7 cellular contexts compared by ENCODE assay signal in the genomic region with DNA sequence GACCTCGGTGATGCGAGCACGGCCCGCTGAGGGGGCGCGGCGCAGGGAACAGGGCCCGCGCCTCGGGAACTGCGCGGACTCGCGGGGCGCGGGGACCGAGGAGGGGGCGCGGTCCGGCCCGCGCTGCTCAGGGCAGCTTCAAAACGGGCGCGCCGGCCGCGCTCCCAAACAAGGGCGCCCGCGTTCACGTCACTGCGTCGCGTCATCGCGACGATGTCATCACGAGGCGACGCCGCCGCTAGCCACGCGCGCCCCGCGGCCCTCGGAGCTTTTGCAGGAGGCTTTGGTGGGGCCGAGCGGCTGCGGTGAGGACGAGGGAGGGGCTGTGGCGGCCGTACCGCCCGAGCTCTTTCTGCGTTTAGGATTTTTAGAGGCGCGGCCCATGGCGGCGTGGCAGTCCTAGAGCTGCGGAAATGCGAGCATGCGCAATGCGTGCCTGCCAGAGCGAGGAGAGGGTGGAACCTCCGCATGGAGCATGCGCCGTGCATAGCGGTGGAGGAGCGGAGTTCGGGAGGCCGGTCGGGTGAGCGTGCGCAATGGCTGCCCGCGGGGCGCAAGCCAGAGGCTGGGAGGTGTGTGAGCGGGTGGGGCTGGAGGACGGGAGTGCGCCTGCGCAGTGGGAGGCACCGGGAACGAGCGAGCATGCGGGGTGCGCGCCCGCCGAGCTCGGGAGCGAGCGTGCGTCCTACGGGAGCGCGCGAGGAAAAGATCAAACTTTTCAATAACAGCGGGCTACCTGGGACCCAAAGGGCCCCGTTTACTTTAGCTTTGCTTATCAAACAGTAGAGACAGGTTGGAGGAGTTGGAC. TPM values are rescaled to one million over a fixed set of nuclear protein-coding genes. Genes with fewer than 3 reads are reported as not detected.
A peak's percentile ranks its signal among the peaks of the same experiment; 100 is the strongest.
DNase-seq lines count a peak whose midpoint lies in the region; ATAC-seq and TF ChIP-seq lines count a peak whose summit lies in the region.

A gene with protein sequence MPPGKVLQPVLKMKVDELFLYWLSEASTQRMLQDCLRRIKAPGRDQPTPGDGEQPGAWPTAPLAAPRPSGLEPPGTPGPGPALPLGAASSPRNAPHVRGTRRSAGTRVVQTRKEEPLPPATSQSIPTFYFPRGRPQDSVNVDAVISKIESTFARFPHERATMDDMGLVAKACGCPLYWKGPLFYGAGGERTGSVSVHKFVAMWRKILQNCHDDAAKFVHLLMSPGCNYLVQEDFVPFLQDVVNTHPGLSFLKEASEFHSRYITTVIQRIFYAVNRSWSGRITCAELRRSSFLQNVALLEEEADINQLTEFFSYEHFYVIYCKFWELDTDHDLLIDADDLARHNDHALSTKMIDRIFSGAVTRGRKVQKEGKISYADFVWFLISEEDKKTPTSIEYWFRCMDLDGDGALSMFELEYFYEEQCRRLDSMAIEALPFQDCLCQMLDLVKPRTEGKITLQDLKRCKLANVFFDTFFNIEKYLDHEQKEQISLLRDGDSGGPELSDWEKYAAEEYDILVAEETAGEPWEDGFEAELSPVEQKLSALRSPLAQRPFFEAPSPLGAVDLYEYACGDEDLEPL (minus strand): TSS at position 140 of the 808 bp plus-strand sequence. CDS start 216 bp downstream, outside the sequence.

- H3K9me3 Mint-ChIP-seq in central memory CD8-positive, alpha-beta T cell, result no peaks in the 10 kb centered on the region

- DNase-seq in T-helper 22 cell (ENCODE audit: low read depth) (peak; percentile 99), kidney epithelial cell (ENCODE audit: low read depth) (peak; percentile 81), amniotic stem cell (lab: John Stamatoyannopoulos, UW) (no peak)
- DNase-seq in central memory CD8-positive, alpha-beta T cell (ENCODE audit: low spot score in 2 of 2), result peak; percentile 95 to 100
- peak; percentile 97 to 98 for DNase-seq in stimulated activated CD4-positive, alpha-beta T cell treated with anti-CD3 and anti-CD28 coated beads, Interleukin-1b, Interleukin-23, amount 100 ng/mL, for 4 hours (ENCODE audit: low read depth in 2 of 2)

- H3K4me1 Mint-ChIP-seq in central memory CD8-positive, alpha-beta T cell, result peaks cover 14% of the 10 kb centered on the region

- peaks cover 13% of the 10 kb centered on the region for H3K36me3 Mint-ChIP-seq in central memory CD8-positive, alpha-beta T cell (ENCODE audit: insufficient read depth)

- no peak for TF ChIP-seq CTCF in kidney epithelial cell (IDR thresholded peaks at IDR 0.05; ENCODE audit: insufficient read depth, low read length, poor library complexity, severe bottlenecking)

- ATAC-seq in GM18909 (IDR thresholded peaks at IDR 0.05; ENCODE audit: poor library complexity, unreplicated experiment) (peak; percentile 96), HG03139 (IDR thresholded peaks at IDR 0.05; ENCODE audit: unreplicated experiment) (peak; percentile 92)
- peak; percentile 92 for ATAC-seq in central memory CD8-positive, alpha-beta T cell (replicated peaks; ENCODE audit: extremely low read depth, poor library complexity, severe bottlenecking)

- peak within 1 kb of the TSS; percentile 98 for H3K4me3 ChIP-seq in kidney epithelial cell (ENCODE audit: low read depth, low read length)

- H3K4me3 Mint-ChIP-seq in central memory CD8-positive, alpha-beta T cell, result peak within 1 kb of the TSS; percentile 87

- no peaks in the 10 kb centered on the region for H3K27me3 Mint-ChIP-seq in central memory CD8-positive, alpha-beta T cell

- peak within 1 kb of the TSS; percentile 98 for H3K27ac Mint-ChIP-seq in central memory CD8-positive, alpha-beta T cell (ENCODE audit: low read depth)

- H3K36me3 ChIP-seq in kidney epithelial cell (ENCODE audit: control insufficient read depth, insufficient read depth, low read length), result no peaks in the 10 kb centered on the region

- H3K27me3 ChIP-seq in kidney epithelial cell (ENCODE audit: control insufficient read depth, insufficient read depth, low read length), result no peaks in the 10 kb centered on the region

RNA-seq across cellular contexts. Expression of the gene that starts here (rescaled TPM):
- 17.7 and 29.0 TPM in 2 replicates for total RNA-seq in kidney epithelial cell
